In the genomic region with DNA sequence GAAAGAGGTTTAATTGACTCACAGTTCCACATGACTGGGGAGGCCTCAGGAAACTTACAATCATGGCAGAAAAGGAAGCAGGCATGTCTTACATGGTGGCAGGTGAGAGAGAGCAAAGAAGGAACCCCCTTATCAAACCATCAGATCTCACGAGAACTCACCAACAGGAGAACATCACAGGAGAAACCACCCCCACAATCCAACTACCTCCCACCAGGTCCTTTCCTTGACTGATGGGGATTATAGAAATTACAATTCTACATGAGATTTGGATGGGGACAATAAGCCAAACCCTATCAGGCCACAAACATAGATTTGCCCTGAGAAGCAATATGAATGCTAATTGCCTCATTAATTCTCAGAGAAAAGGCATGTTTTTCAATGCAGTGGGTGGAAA, we compare ENCODE assay signal across 29 cellular contexts.
"Had no signal": no experiment of that assay in that cellular context is flagged by ENCODE, and none has a peak within 500 bp of the region (broad histone marks: within the 10 kb centered on the region; RNA-seq: fewer than 3 reads in every experiment).

No MANE protein-coding gene starts in this region.

- H3K4me3 ChIP-seq: left lung, lower lobe of right lung, mucosa of descending colon, ovary, right atrium auricular region, right lobe of liver, smooth muscle cell, stomach, testis, thyroid gland, transverse colon, upper lobe of left lung, vagina had no signal

- H3K27me3 ChIP-seq: left lung, neutrophil, ovary, right atrium auricular region, right lobe of liver, stomach, testis, thyroid gland, transverse colon, upper lobe of left lung, vagina had no signal

- H3K4me1 ChIP-seq: left lung, lower lobe of right lung, right atrium auricular region, right lobe of liver, stomach, testis, thyroid gland, transverse colon, upper lobe of left lung, vagina had no signal

- H3K4me3 Mint-ChIP-seq: immature natural killer cell; naive thymus-derived CD8-positive, alpha-beta T cell; nephron; neural crest cell; stimulated activated naive B cell treated with anti-CD40 and anti-IgM and Interleukin-4, amounts not matched to agents 10 μg/mL and 1 μg/mL and 100 μg/mL, for 72 hours had no signal

- H3K9me3 Mint-ChIP-seq: immature natural killer cell, nephron, neural crest cell had no signal

- H3K9me3 ChIP-seq: left lung, lower lobe of right lung, mucosa of descending colon, neutrophil, ovary, right atrium auricular region, right lobe of liver, stomach, testis, thyroid gland, transverse colon, upper lobe of left lung, vagina had no signal

- H3K36me3 ChIP-seq: left lung, lower lobe of right lung, neutrophil, ovary, right atrium auricular region, right lobe of liver, stomach, thyroid gland, transverse colon, upper lobe of left lung, vagina had no signal

- H3K4me1 Mint-ChIP-seq: immature natural killer cell; stimulated activated naive B cell treated with anti-CD40 and anti-IgM and Interleukin-4, amounts not matched to agents 10 μg/mL and 1 μg/mL and 100 μg/mL, for 72 hours had no signal

- H3K27ac ChIP-seq: left lung, lower lobe of right lung, neutrophil, ovary, right atrium auricular region, right lobe of liver, stomach, testis, thyroid gland, transverse colon, upper lobe of left lung, vagina had no signal

- DNase-seq: hypothalamus; immature natural killer cell; kidney; left colon; left lung; lower lobe of right lung; mammary epithelial cell; midbrain; mucosa of descending colon; naive thymus-derived CD8-positive, alpha-beta T cell; occipital lobe; ovary; right lobe of liver; stimulated activated CD4-positive, alpha-beta T cell treated with anti-CD3 and anti-CD28 coated beads, Interleukin-1b, Interleukin-23, amount 100 ng/mL, for 48 hours; stimulated activated CD4-positive, alpha-beta T cell treated with anti-CD3 and anti-CD28 coated beads, Interleukin-4, amount 100 ng/mL, for 1 hour; stimulated activated naive B cell treated with anti-CD40 and anti-IgM and Interleukin-4, amounts not matched to agents 10 μg/mL and 1 μg/mL and 100 μg/mL, for 72 hours; stimulated activated naive CD8-positive, alpha-beta T cell treated with anti-CD3 and anti-CD28 coated beads, Interleukin-15, Interleukin-2, amounts not matched to agents 100 U/mL and 50 U/mL, for 24 hours; stomach; testis; thyroid gland; transverse colon; upper lobe of left lung had no signal

- H3K27me3 Mint-ChIP-seq: progenitor cell of endocrine pancreas had no signal

- H3K4me2 ChIP-seq: smooth muscle cell had no signal

- H3K27ac Mint-ChIP-seq: immature natural killer cell; naive thymus-derived CD8-positive, alpha-beta T cell; progenitor cell of endocrine pancreas; stimulated activated naive B cell treated with anti-CD40 and anti-IgM and Interleukin-4, amounts not matched to agents 10 μg/mL and 1 μg/mL and 100 μg/mL, for 72 hours had no signal

- ATAC-seq: left colon; mucosa of descending colon; naive thymus-derived CD8-positive, alpha-beta T cell; stimulated activated naive CD8-positive, alpha-beta T cell treated with anti-CD3 and anti-CD28 coated beads, Interleukin-15, Interleukin-2, amounts not matched to agents 100 U/mL and 50 U/mL, for 24 hours had no signal
